ENCODE assay signal across 23 cellular contexts in the genomic region with DNA sequence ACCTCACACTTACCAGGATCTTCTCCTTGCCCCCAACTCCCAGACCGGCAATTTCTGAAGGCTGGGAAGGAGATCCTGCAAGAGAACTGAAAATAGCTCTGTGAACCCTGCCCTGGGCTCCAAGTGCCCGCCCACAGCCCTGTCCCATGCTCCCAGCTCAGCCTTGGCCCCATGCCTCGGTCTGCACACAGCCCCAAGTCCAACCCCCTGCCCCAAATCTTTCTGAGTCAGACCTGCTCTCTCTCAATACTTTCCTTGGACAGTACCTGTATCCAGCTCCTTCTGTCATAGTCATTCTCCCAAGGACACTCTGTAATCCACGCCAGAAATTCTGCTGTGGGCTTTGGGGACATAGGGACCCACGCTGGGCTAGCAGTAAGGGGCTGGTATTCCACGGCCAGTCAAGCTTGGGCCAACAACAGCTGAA. TPM values are rescaled to one million over a fixed set of nuclear protein-coding genes. Genes with fewer than 3 reads are reported as not detected.
DNase-seq lines count a peak whose midpoint lies in the region; ATAC-seq and TF ChIP-seq lines count a peak whose summit lies in the region.
"Had no signal": no experiment of that assay in that cellular context is flagged by ENCODE, and none has a peak within 500 bp of the region (broad histone marks: within the 10 kb centered on the region; RNA-seq: fewer than 3 reads in every experiment).

No MANE protein-coding gene starts in this region.

- TF ChIP-seq CTCF in osteoblast (IDR thresholded peaks at IDR 0.05; ENCODE audit: extremely low read depth, low read depth, low read length) = no peak

- no peaks in the 10 kb centered on the region for H3K27me3 ChIP-seq in osteoblast (ENCODE audit: insufficient read depth, low read length)
- H3K27me3 ChIP-seq: brain microvascular endothelial cell, ovary, tibial nerve had no signal

- H3K4me3 ChIP-seq in osteoblast (ENCODE audit: insufficient read depth, low read length) = peak overlapping the region; percentile 18
- H3K4me3 ChIP-seq: lung, ovary, tibial nerve had no signal

- H3K9me3 ChIP-seq in osteoblast (ENCODE audit: low read depth, low read length) = no peaks in the 10 kb centered on the region
- H3K9me3 ChIP-seq: ovary, tibial nerve had no signal

- DNase-seq in activated effector memory CD4-positive, alpha-beta T cell treated with anti-CD3 and anti-CD28 coated beads, Interleukin-2, amount 50 U/mL, for 16 hours = peak; percentile 45
- DNase-seq in activated effector memory CD4-positive, alpha-beta T cell treated with Interleukin-2 at 50 U/mL for 16 hours = no peak
- DNase-seq in left cardiac atrium (peak; percentile 47), osteoblast (ENCODE audit: insufficient read length, low spot score, missing footprints) (no peak), mucosa of gallbladder (ENCODE audit: low spot score) (no peak)
- no peak for DNase-seq in activated naive CD4-positive, alpha-beta T cell treated with anti-CD3 and anti-CD28 coated beads, Interleukin-2, amount 50 U/mL, for 16 hours
- DNase-seq: activated T-cell treated with anti-CD3 and anti-CD28 coated beads, Interleukin-2, amount 50 U/mL, for 4 hours; brain microvascular endothelial cell; COR-L47; naive thymus-derived CD4-positive, alpha-beta T cell; NCI-H1105 treated with DMSO at 0.1 percent for 48 hours; NCI-H2107; NCI-H524; ovary; stimulated activated CD4-positive, alpha-beta T cell treated with anti-CD3 and anti-CD28 coated beads, Interleukin-2, amount 100 ng/mL, for 24 hours; stimulated activated naive CD4-positive, alpha-beta T cell had no signal

- ATAC-seq in left cardiac atrium (peak; percentile 74 to 89), HG02870 (IDR thresholded peaks at IDR 0.05; ENCODE audit: unreplicated experiment) (no peak), GM19023 (IDR thresholded peaks at IDR 0.05; ENCODE audit: unreplicated experiment) (no peak)
- ATAC-seq: activated CD4-positive, CD25-positive, alpha-beta regulatory T cell treated with anti-CD3 and anti-CD28 coated beads, Interleukin-2, amount 50 U/mL, for 24 hours; activated T-cell treated with anti-CD3 and anti-CD28 coated beads, Interleukin-2, amount 50 U/mL, for 4 hours; HCT116; naive thymus-derived CD4-positive, alpha-beta T cell had no signal

- no peaks in the 10 kb centered on the region for H4K20me1 ChIP-seq in osteoblast (ENCODE audit: insufficient read depth, low read length)

- peak overlapping the region; percentile 36 for H2AFZ ChIP-seq in osteoblast (ENCODE audit: low read length)

- intact Hi-C loops in left cardiac atrium (cut with DNase I) = no loop called here

- peaks cover 10% of the 10 kb centered on the region for H3K4me1 ChIP-seq in osteoblast (ENCODE audit: insufficient read depth, low read length)

- H3K27ac ChIP-seq in osteoblast (ENCODE audit: low read depth, low read length) = no peak overlapping the region
- H3K27ac ChIP-seq: 22Rv1, brain microvascular endothelial cell, ovary, tibial nerve had no signal

- no peaks in the 10 kb centered on the region for H3K79me2 ChIP-seq in osteoblast (ENCODE audit: insufficient read depth, low read length)

- H3K36me3 ChIP-seq in osteoblast (ENCODE audit: insufficient read depth, low read length) = no peaks in the 10 kb centered on the region
- H3K36me3 ChIP-seq: brain microvascular endothelial cell, ovary, tibial nerve had no signal

- H3K4me2 ChIP-seq in osteoblast (ENCODE audit: insufficient read depth, low read length) = peak overlapping the region; percentile 53

RNA-seq across cellular contexts. Expression of a gene that starts 6.3 kb away (rescaled TPM):
- total RNA-seq in left cardiac atrium (10 to 100 TPM; 24.0 to 37.5 TPM), osteoblast (41.8 and 60.1 TPM in 2 replicates), mucosa of gallbladder (59.0 TPM)

Comparison
In these comparisons a context has a peak if more than half of its experiments do, and no peak if none do; other contexts are left out.
1. DNase-seq: peak in activated effector memory CD4-positive, alpha-beta T cell treated with anti-CD3 and anti-CD28 coated beads, Interleukin-2, amount 50 U/mL, for 16 hours (single experiment) and left cardiac atrium (single experiment); none in activated effector memory CD4-positive, alpha-beta T cell treated with Interleukin-2 at 50 U/mL for 16 hours (single experiment), osteoblast (single experiment), activated naive CD4-positive, alpha-beta T cell treated with anti-CD3 and anti-CD28 coated beads, Interleukin-2, amount 50 U/mL, for 16 hours (single experiment) and mucosa of gallbladder (single experiment).
2. ATAC-seq: peak in left cardiac atrium (2 of 2); none in HG02870 (single experiment) and GM19023 (single experiment).